Comparison of ENCODE assay signal across 19 cellular contexts in the genomic region with DNA sequence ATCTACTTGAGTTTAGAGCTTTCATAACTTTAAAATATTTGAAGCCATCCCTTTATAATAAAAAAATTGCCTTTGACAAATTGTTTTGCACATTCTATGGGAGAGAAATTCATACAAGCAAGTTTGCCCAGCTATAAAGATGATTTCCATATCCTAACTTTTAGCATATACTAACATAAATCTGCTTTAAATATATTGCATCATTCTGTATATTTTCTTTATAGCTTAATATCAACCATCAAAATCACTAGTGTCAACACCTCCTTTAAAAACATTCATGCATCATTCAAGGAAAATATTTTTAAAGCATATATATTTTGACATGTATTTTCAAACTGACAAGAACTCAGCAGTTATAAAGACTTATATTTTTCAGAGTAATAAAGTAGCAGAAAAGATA. TPM values are rescaled to one million over a fixed set of nuclear protein-coding genes. Genes with fewer than 3 reads are reported as not detected.
DNase-seq lines count a peak whose midpoint lies in the region; ATAC-seq, FAIRE-seq and TF ChIP-seq lines count a peak whose summit lies in the region.
"Had no signal": no experiment of that assay in that cellular context is flagged by ENCODE, and none has a peak within 500 bp of the region (broad histone marks: within the 10 kb centered on the region; RNA-seq: fewer than 3 reads in every experiment).

No MANE protein-coding gene starts in this region.

- H2AFZ ChIP-seq in IMR-90 (replicated peaks; ENCODE audit: low read length, poor library complexity) (no peak overlapping the region), K562 (ENCODE audit: low read depth, low read length) (no peak overlapping the region), keratinocyte (ENCODE audit: control insufficient read depth, low read length) (no peak overlapping the region)
- H2AFZ ChIP-seq: GM23338 had no signal

- FAIRE-seq in A204.1 (lab: Jason Lieb, UNC) (peak; percentile 21), K562 (lab: Jason Lieb, UNC) (no peak), keratinocyte (lab: Jason Lieb, UNC) (no peak)
- FAIRE-seq: GM12892, GM19239, H54 had no signal

- H2AK5ac ChIP-seq in IMR-90 (ENCODE audit: low read depth, low read length), result no peak overlapping the region

- H2AK9ac ChIP-seq in IMR-90 (replicated peaks; ENCODE audit: low read depth, low read length, poor library complexity), result no peak overlapping the region

- no peak overlapping the region for H4K91ac ChIP-seq in IMR-90 (ENCODE audit: insufficient read depth, low read depth, low read length)

- intact Hi-C loops in IMR-90 (cut with micrococcal nuclease) (no loop called here), K562 (cut with micrococcal nuclease) (no loop called here)

- H3K9me3 ChIP-seq in IMR-90 (ENCODE audit: control insufficient read depth, insufficient read depth, low read length), result no peaks in the 10 kb centered on the region
- H3K9me3 ChIP-seq in K562 (replicated peaks; ENCODE audit: control insufficient read depth, insufficient read depth, low read depth, low read length), result no peaks in the 10 kb centered on the region
- H3K9me3 ChIP-seq in keratinocyte (ENCODE audit: control insufficient read depth, low read depth, low read length), result no peaks in the 10 kb centered on the region
- H3K9me3 ChIP-seq: Caco-2, HAP-1 had no signal

- H3K56ac ChIP-seq in IMR-90 (ENCODE audit: extremely low read depth, insufficient read depth, low read length), result no peak overlapping the region

- no peak for DNase-seq in IMR-90
- DNase-seq in K562 (ENCODE audit: extremely low read depth in 1 of 4, low spot score in 3 of 4), result no peak
- no peak for DNase-seq in keratinocyte (ENCODE audit: low read depth, low spot score)
- DNase-seq in GM13977 (ENCODE audit: low spot score), result no peak
- DNase-seq: Caco-2; CD4-positive, CD25-positive, alpha-beta regulatory T cell; CD8-positive, alpha-beta T cell; DMS153; DND-41; HFFc6 had no signal

- H3K4ac ChIP-seq in IMR-90 (ENCODE audit: low read depth, low read length), result no peak overlapping the region

- no peaks in the 10 kb centered on the region for H3K79me2 ChIP-seq in K562 (ENCODE audit: control insufficient read depth, insufficient read depth, low read length)
- no peaks in the 10 kb centered on the region for H3K79me2 ChIP-seq in keratinocyte (ENCODE audit: control insufficient read depth, insufficient read depth, low read length)

- BruUV-seq in IMR-90 (replicated peaks; lab: Mats Ljungman, UMichigan), result no TSS peak
- BruUV-seq in K562 (replicated peaks; lab: Mats Ljungman, UMichigan), result no TSS peak

- no peak for TF ChIP-seq POLR2A in IMR-90 (IDR thresholded peaks at IDR 0.05; ENCODE audit: low read depth, low read length)
- no peak for TF ChIP-seq POLR2A in K562 (conservative IDR thresholded peaks at IDR 0.05)

- H2BK15ac ChIP-seq in IMR-90 (ENCODE audit: low read depth, low read length), result no peak overlapping the region

- H3K18ac ChIP-seq in IMR-90 (ENCODE audit: low read depth, low read length), result no peak overlapping the region

- H3K79me1 ChIP-seq in IMR-90 (ENCODE audit: low read depth in 1 of 2, low read length in 2 of 2), result no peaks in the 10 kb centered on the region

- H3K4me1 ChIP-seq in IMR-90 (ENCODE audit: control insufficient read depth, insufficient read depth, low read length) (no peaks in the 10 kb centered on the region), K562 (replicated peaks in 1 of 2; ENCODE audit: control insufficient read depth in 2 of 2, insufficient read depth in 2 of 2, low read length in 2 of 2) (no peaks in the 10 kb centered on the region), keratinocyte (ENCODE audit: control insufficient read depth, extremely low read depth, insufficient read depth, low read length) (peaks cover 17% of the 10 kb centered on the region)
- H3K4me1 ChIP-seq: BLaER1, Caco-2, HAP-1 had no signal

- H3K9me1 ChIP-seq in IMR-90 (ENCODE audit: insufficient read depth, low read length), result no peaks in the 10 kb centered on the region
- no peaks in the 10 kb centered on the region for H3K9me1 ChIP-seq in K562 (ENCODE audit: control insufficient read depth, insufficient read depth, low read length)
- no peaks in the 10 kb centered on the region for H3K9me1 ChIP-seq in keratinocyte (ENCODE audit: control insufficient read depth, extremely low read depth, insufficient read depth, low read length)

- H2BK20ac ChIP-seq in IMR-90 (ENCODE audit: low read depth, low read length), result no peak overlapping the region

- TF ChIP-seq CTCF in IMR-90 (conservative IDR thresholded peaks at IDR 0.05; ENCODE audit: low read depth, low read length), result no peak
- no peak for TF ChIP-seq CTCF in K562 (IDR thresholded peaks at IDR 0.05 in 2 of 3, conservative IDR thresholded peaks at IDR 0.05 in 1 of 3; ENCODE audit: insufficient read depth in 2 of 3, low read depth in 1 of 3, low read length in 3 of 3)
- no peak for TF ChIP-seq CTCF in keratinocyte (optimal IDR thresholded peaks at IDR 0.05 in 1 of 3, IDR thresholded peaks at IDR 0.05 in 1 of 3, conservative IDR thresholded peaks at IDR 0.05 in 1 of 3; ENCODE audit: extremely low read depth in 1 of 3, insufficient read depth in 2 of 3, low read length in 3 of 3)
- no peak for TF ChIP-seq CTCF in GM13977 (IDR thresholded peaks at IDR 0.05; ENCODE audit: extremely low read depth, insufficient read depth, missing control alignments)

- CTCF ChIA-PET in IMR-90 (lab: Yijun Ruan, JAX) (no interaction called here), K562 (lab: Yijun Ruan, JAX; ENCODE audit: low intra/inter-chr PET ratio) (interaction anchor here (0.5 kb wide), 1 partner anchor 10 kb away, joined by 7 read pairs; no protein-coding TSS in a partner anchor)

- no peak overlapping the region for H3K9ac ChIP-seq in IMR-90 (ENCODE audit: low read depth, low read length)
- no peak overlapping the region for H3K9ac ChIP-seq in K562 (ENCODE audit: insufficient read depth in 1 of 2, low read depth in 2 of 2, low read length in 2 of 2)
- H3K9ac ChIP-seq in keratinocyte (ENCODE audit: control insufficient read depth, extremely low read depth, insufficient read depth, low read length), result no peak overlapping the region
- H3K9ac ChIP-seq: BLaER1 had no signal

- no peak overlapping the region for H2BK120ac ChIP-seq in IMR-90 (ENCODE audit: low read depth, low read length)

- dilution Hi-C loops in IMR-90 (cut with HindIII; ENCODE audit: low sequenced_read_pairs, unreplicated experiment), result no loop called here
- dilution Hi-C loops in keratinocyte (cut with MboI; ENCODE audit: extremely low pct_ligation_motif_present, low sequenced_read_pairs), result no loop called here

- H3K27ac ChIP-seq in IMR-90 (ENCODE audit: insufficient read depth, low read length), result no peak overlapping the region
- H3K27ac ChIP-seq in K562 (ENCODE audit: extremely low read depth, low read depth, low read length), result no peak overlapping the region
- H3K27ac ChIP-seq in keratinocyte (ENCODE audit: control insufficient read depth, insufficient read depth, low read length), result peak overlapping the region; percentile 0
- H3K27ac ChIP-seq: BLaER1, C4-2B had no signal

- H4K8ac ChIP-seq in IMR-90 (ENCODE audit: low read depth in 2 of 2, low read length in 2 of 2), result no peak overlapping the region

- no peaks in the 10 kb centered on the region for H3K27me3 ChIP-seq in IMR-90 (ENCODE audit: control insufficient read depth, insufficient read depth, low read length)
- no peaks in the 10 kb centered on the region for H3K27me3 ChIP-seq in K562 (ENCODE audit: control insufficient read depth in 2 of 2, insufficient read depth in 2 of 2, low read length in 2 of 2)
- no peaks in the 10 kb centered on the region for H3K27me3 ChIP-seq in keratinocyte (ENCODE audit: control insufficient read depth, extremely low read depth, insufficient read depth, low read length)
- H3K27me3 ChIP-seq: BLaER1 had no signal

- no peak for ATAC-seq in IMR-90 (ENCODE audit: low read depth)
- no peak for ATAC-seq in K562
- no peak for ATAC-seq in GM21367 (IDR thresholded peaks at IDR 0.05; ENCODE audit: unreplicated experiment)
- ATAC-seq: CD8-positive, alpha-beta T cell; GM23338 had no signal

- in situ Hi-C loops in IMR-90 (cut with MboI; ENCODE audit: low sequenced_read_pairs) (no loop called here), K562 (cut with MboI) (no loop called here), GM13977 (cut with MboI; ENCODE audit: low pct_unique_long_range_greater_than_20kb, low sequenced_read_pairs, unreplicated experiment) (no loop called here)

- H4K5ac ChIP-seq in IMR-90 (ENCODE audit: low read depth, low read length), result no peak overlapping the region

- no peak overlapping the region for H2BK5ac ChIP-seq in IMR-90 (ENCODE audit: low read depth, low read length, poor library complexity, severe bottlenecking)

- TF ChIP-seq RAD21 in IMR-90 (IDR thresholded peaks at IDR 0.05; ENCODE audit: low read length) (no peak), K562 (CRISPR knock-in tag; conservative IDR thresholded peaks at IDR 0.05 in 1 of 2, IDR thresholded peaks at IDR 0.05 in 1 of 2) (no peak)

- H4K20me1 ChIP-seq in IMR-90 (ENCODE audit: insufficient read depth, low read length), result no peaks in the 10 kb centered on the region
- no peaks in the 10 kb centered on the region for H4K20me1 ChIP-seq in K562 (replicated peaks; ENCODE audit: control insufficient read depth, insufficient read depth, low read length)
- H4K20me1 ChIP-seq in keratinocyte (ENCODE audit: control insufficient read depth, extremely low read depth, insufficient read depth, low read length), result no peaks in the 10 kb centered on the region
- H4K20me1 ChIP-seq: BLaER1 had no signal

- H3K23ac ChIP-seq in IMR-90 (ENCODE audit: low read depth, low read length), result no peak overlapping the region

- POLR2A ChIA-PET in IMR-90 (lab: Charles Lee; ENCODE audit: unreplicated experiment) (no interaction called here), K562 (lab: Yijun Ruan, JAX) (no interaction called here)

- no peak for TF ChIP-seq EP300 in K562 (IDR thresholded peaks at IDR 0.05; ENCODE audit: low read length)

- no peak overlapping the region for H3K14ac ChIP-seq in IMR-90 (replicated peaks; ENCODE audit: low read depth, low read length)

- no peak overlapping the region for H3K4me2 ChIP-seq in IMR-90 (ENCODE audit: low read depth, low read length)
- no peak overlapping the region for H3K4me2 ChIP-seq in K562 (ENCODE audit: insufficient read depth, low read length)
- no peak overlapping the region for H3K4me2 ChIP-seq in keratinocyte (ENCODE audit: control insufficient read depth, extremely low read depth, insufficient read depth, low read depth, low read length)
- H3K4me2 ChIP-seq: BLaER1, GM23338 had no signal

- H3K4me3 ChIP-seq in IMR-90 (ENCODE audit: insufficient read depth, low read depth, low read length), result no peak overlapping the region
- no peak overlapping the region for H3K4me3 ChIP-seq in K562
- no peak overlapping the region for H3K4me3 ChIP-seq in keratinocyte (ENCODE audit: control insufficient read depth in 2 of 3, extremely low read depth in 1 of 3, insufficient read depth in 2 of 3, low read depth in 1 of 3, low read length in 3 of 3)
- H3K4me3 ChIP-seq: BLaER1, GM23338, HAP-1 had no signal

- H3K36me3 ChIP-seq in IMR-90 (ENCODE audit: control insufficient read depth, insufficient read depth, low read length) (no peaks in the 10 kb centered on the region), K562 (ENCODE audit: control insufficient read depth, insufficient read depth, low read length) (no peaks in the 10 kb centered on the region), keratinocyte (ENCODE audit: control insufficient read depth in 2 of 2, extremely low read depth in 1 of 2, insufficient read depth in 2 of 2, low read length in 2 of 2) (no peaks in the 10 kb centered on the region)
- H3K36me3 ChIP-seq: BLaER1, HAP-1 had no signal

RNA-seq across cellular contexts. Expression of a gene that starts 49.9 kb away (rescaled TPM):
- total RNA-seq in IMR-90 (2012; rRNA removed), result 7.8 and 10.2 TPM in 2 replicates
- 2.0 and 2.2 TPM in 2 replicates for polyA plus RNA-seq in IMR-90 (2012; rRNA removed)
- 1.6 and 3.7 TPM in 2 replicates for polyA plus RNA-seq in IMR-90 (2012; cell fraction: cytosol; rRNA removed)
- polyA plus RNA-seq in IMR-90 (2012; cell fraction: nucleus; rRNA removed; ENCODE audit: low replicate concordance), result 2.0 and 6.2 TPM in 2 replicates
- total RNA-seq in K562 (2011; cell fraction: chromatin; rRNA removed; ENCODE audit: low replicate concordance), result 42.1 and 65.6 TPM in 2 replicates
- 22.7 and 30.9 TPM in 2 replicates for total RNA-seq in K562 (2011; cell fraction: nucleolus; rRNA removed)
- total RNA-seq in K562 (2011; cell fraction: nucleoplasm; rRNA removed), result 32.0 and 35.1 TPM in 2 replicates
- total RNA-seq in K562 (2014; rRNA removed), result 6.4 and 6.8 TPM in 2 replicates
- total RNA-seq in K562 (2014; rRNA removed; fragmentation: Illumina TruSeq; extraction: Trizol), result 5.9 TPM in 2 replicates
- 5.3 and 5.7 TPM in 2 replicates for total RNA-seq in K562 (2015; rRNA removed; fragmentation: Illumina TruSeq; extraction: Trizol)
- total RNA-seq in K562 (2021), result 6.2 and 7.4 TPM in 2 replicates
- 4.6 and 5.5 TPM in 2 replicates for polyA plus RNA-seq in K562 (2011; rRNA removed)
- polyA plus RNA-seq in K562 (2011; cell fraction: cytosol; rRNA removed), result 2.1 and 2.3 TPM in 2 replicates
- polyA plus RNA-seq in K562 (2011; cell fraction: nucleus; rRNA removed), result 9.5 and 11.1 TPM in 2 replicates
- polyA plus RNA-seq in K562 (2012), result 2.4 and 3.3 TPM in 2 replicates
- 2.7 and 3.4 TPM in 2 replicates for polyA plus RNA-seq in K562 (2014; fragmentation: Illumina TruSeq; extraction: Trizol)
- 1 to 10 TPM; 1.4 to 1.5 TPM for polyA plus RNA-seq in K562 (2014; fragmentation: Nextera tagmentation; extraction: Ambion mirVana)
- polyA plus RNA-seq in K562 (2014; rRNA removed), result 1.6 and 3.0 TPM in 2 replicates
- polyA minus RNA-seq in K562 (2011; rRNA and poly(A)+ RNA removed), result 19.7 and 24.2 TPM in 2 replicates
- 3.4 and 3.5 TPM in 2 replicates for polyA minus RNA-seq in K562 (2011; cell fraction: cytosol; rRNA and poly(A)+ RNA removed)
- polyA minus RNA-seq in K562 (2011; cell fraction: nucleus; rRNA and poly(A)+ RNA removed), result 29.9 and 50.8 TPM in 2 replicates
- polyA plus RNA-seq in keratinocyte, result 2.4 to 2.9 TPM (median 2.7 TPM) in 3 replicates
- polyA plus RNA-seq in keratinocyte (2011; ENCODE audit: low read depth), result 2.0 TPM
- 1.8 and 2.5 TPM in 2 replicates for polyA plus RNA-seq in keratinocyte (2011; cell fraction: cytosol; rRNA removed)
- 3.8 and 5.5 TPM in 2 replicates for polyA plus RNA-seq in keratinocyte (2011; cell fraction: nucleus; rRNA removed)
- 1.9 TPM in 2 replicates for polyA plus RNA-seq in keratinocyte (2012; ENCODE audit: low replicate concordance)
- polyA minus RNA-seq in keratinocyte, result 2.4 to 10.8 TPM (median 7.2 TPM) in 3 replicates
- 3.5 TPM for polyA minus RNA-seq in keratinocyte (2011; cell fraction: cytosol; rRNA and poly(A)+ RNA removed)
- polyA minus RNA-seq in keratinocyte (2011; cell fraction: nucleus; rRNA and poly(A)+ RNA removed), result 11.1 and 21.6 TPM in 2 replicates

RNA-seq across cellular contexts. Expression of a gene that starts 50.4 kb away (rescaled TPM):
- total RNA-seq in IMR-90 (2012; rRNA removed) (212 and 248 TPM in 2 replicates), K562 (2014; rRNA removed) (191 and 222 TPM in 2 replicates), K562 (2014; rRNA removed; fragmentation: Illumina TruSeq; extraction: Trizol) (362 and 370 TPM in 2 replicates), K562 (2015; rRNA removed; fragmentation: Illumina TruSeq; extraction: Trizol) (267 and 277 TPM in 2 replicates), K562 (2021) (215 and 248 TPM in 2 replicates)
- polyA plus RNA-seq in IMR-90 (2012; rRNA removed) (191 and 195 TPM in 2 replicates), K562 (2011; rRNA removed) (405 and 439 TPM in 2 replicates), K562 (2014; fragmentation: Illumina TruSeq; extraction: Trizol) (244 and 284 TPM in 2 replicates), K562 (2014; fragmentation: Nextera tagmentation; extraction: Ambion mirVana) (1,000 to 10,000 TPM; 1,119 to 1,225 TPM), K562 (2014; rRNA removed) (283 and 284 TPM in 2 replicates), keratinocyte (233 to 320 TPM (median 254 TPM) in 3 replicates)
- polyA plus RNA-seq in IMR-90 (2012; cell fraction: cytosol; rRNA removed), result 63.2 and 162 TPM in 2 replicates
- polyA plus RNA-seq in IMR-90 (2012; cell fraction: nucleus; rRNA removed; ENCODE audit: low replicate concordance), result 17.6 and 117 TPM in 2 replicates
- total RNA-seq in K562 (2011; cell fraction: chromatin; rRNA removed; ENCODE audit: low replicate concordance), result 56.9 and 127 TPM in 2 replicates
- 54.5 and 66.7 TPM in 2 replicates for total RNA-seq in K562 (2011; cell fraction: nucleolus; rRNA removed)
- total RNA-seq in K562 (2011; cell fraction: nucleoplasm; rRNA removed), result 86.7 and 146 TPM in 2 replicates
- 122 and 268 TPM in 2 replicates for polyA plus RNA-seq in K562 (2011; cell fraction: cytosol; rRNA removed)
- polyA plus RNA-seq in K562 (2011; cell fraction: nucleus; rRNA removed), result 59.4 and 132 TPM in 2 replicates
- 213 and 266 TPM in 2 replicates for polyA plus RNA-seq in K562 (2012)
- polyA minus RNA-seq in K562 (2011; rRNA and poly(A)+ RNA removed), result 240 and 259 TPM in 2 replicates
- polyA minus RNA-seq in K562 (2011; cell fraction: cytosol; rRNA and poly(A)+ RNA removed), result 89.5 and 90.5 TPM in 2 replicates
- 51.8 and 115 TPM in 2 replicates for polyA minus RNA-seq in K562 (2011; cell fraction: nucleus; rRNA and poly(A)+ RNA removed)
- polyA plus RNA-seq in keratinocyte (2011; ENCODE audit: low read depth), result 55.7 TPM
- 180 and 295 TPM in 2 replicates for polyA plus RNA-seq in keratinocyte (2011; cell fraction: cytosol; rRNA removed)
- polyA plus RNA-seq in keratinocyte (2011; cell fraction: nucleus; rRNA removed), result 202 and 234 TPM in 2 replicates
- polyA plus RNA-seq in keratinocyte (2012; ENCODE audit: low replicate concordance), result 105 and 135 TPM in 2 replicates
- 65.8 to 120 TPM (median 89.8 TPM) in 3 replicates for polyA minus RNA-seq in keratinocyte
- 70.8 TPM for polyA minus RNA-seq in keratinocyte (2011; cell fraction: cytosol; rRNA and poly(A)+ RNA removed)
- 35.0 and 55.6 TPM in 2 replicates for polyA minus RNA-seq in keratinocyte (2011; cell fraction: nucleus; rRNA and poly(A)+ RNA removed)
